In the genomic region with DNA sequence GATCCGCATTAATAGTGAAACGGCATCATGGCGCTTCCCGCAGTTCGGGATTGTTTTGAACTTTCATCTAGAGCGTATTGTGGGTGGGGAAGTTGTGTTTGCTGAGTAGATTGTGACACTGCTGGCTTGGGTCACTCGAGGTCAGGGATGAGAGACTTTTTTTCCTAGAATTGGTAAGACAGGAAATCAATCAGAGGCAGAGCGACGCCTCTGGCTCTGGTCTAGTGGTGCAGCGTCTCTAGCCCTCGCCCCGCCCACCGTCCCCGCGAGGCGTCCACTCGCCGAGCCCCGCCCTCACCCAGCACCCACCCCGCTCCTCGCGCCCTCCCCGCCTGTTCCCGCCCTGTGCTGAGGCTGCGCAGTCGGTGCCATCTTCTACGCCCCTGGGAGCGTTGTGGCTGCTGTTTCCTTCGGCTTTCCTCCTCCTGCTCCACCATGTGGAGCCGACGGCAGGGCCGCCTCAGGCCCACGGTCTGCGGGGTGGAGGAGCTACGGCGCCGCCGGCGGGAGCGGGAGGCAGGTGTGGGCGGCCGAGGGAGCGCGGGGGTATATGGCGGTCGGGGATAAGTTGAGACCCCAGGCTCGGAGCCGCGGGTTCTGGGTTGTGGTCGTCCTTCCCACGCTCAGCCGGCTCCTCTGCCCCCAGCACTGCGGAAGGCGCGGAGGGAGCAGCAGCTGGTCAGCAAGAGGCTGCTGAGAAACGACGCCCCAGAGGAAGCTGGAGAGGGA, we compare ENCODE assay signal across 1 cellular context.
TF ChIP-seq lines count a peak whose summit lies in the region.

A gene (plus strand): TSS at position 359 of the 729 bp plus-strand sequence. CDS start 77 bp downstream, at position 436.

TF ChIP-seq in HepG2, 621 proteins besides CTCF, POLR2A, EP300 and RAD21 (continued from another document and continues in another):
- TF ChIP-seq, protein P1, sequence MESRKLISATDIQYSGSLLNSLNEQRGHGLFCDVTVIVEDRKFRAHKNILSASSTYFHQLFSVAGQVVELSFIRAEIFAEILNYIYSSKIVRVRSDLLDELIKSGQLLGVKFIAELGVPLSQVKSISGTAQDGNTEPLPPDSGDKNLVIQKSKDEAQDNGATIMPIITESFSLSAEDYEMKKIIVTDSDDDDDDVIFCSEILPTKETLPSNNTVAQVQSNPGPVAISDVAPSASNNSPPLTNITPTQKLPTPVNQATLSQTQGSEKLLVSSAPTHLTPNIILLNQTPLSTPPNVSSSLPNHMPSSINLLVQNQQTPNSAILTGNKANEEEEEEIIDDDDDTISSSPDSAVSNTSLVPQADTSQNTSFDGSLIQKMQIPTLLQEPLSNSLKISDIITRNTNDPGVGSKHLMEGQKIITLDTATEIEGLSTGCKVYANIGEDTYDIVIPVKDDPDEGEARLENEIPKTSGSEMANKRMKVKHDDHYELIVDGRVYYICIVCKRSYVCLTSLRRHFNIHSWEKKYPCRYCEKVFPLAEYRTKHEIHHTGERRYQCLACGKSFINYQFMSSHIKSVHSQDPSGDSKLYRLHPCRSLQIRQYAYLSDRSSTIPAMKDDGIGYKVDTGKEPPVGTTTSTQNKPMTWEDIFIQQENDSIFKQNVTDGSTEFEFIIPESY (CRISPR knock-in tag; IDR thresholded peaks at IDR 0.05) = 0 out of 2 replicates have a peak, but pooled peaks have one; percentile 34
- TF ChIP-seq, protein P2, sequence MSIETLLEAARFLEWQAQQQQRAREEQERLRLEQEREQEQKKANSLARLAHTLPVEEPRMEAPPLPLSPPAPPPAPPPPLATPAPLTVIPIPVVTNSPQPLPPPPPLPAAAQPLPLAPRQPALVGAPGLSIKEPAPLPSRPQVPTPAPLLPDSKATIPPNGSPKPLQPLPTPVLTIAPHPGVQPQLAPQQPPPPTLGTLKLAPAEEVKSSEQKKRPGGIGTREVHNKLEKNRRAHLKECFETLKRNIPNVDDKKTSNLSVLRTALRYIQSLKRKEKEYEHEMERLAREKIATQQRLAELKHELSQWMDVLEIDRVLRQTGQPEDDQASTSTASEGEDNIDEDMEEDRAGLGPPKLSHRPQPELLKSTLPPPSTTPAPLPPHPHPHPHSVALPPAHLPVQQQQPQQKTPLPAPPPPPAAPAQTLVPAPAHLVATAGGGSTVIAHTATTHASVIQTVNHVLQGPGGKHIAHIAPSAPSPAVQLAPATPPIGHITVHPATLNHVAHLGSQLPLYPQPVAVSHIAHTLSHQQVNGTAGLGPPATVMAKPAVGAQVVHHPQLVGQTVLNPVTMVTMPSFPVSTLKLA (IDR thresholded peaks at IDR 0.05) = 0 out of 2 replicates have a peak, but pooled peaks have one; percentile 25
- TF ChIP-seq HMGA1 (CRISPR knock-in tag; conservative IDR thresholded peaks at IDR 0.05) (no peak), ZSCAN12 (CRISPR knock-in tag; IDR thresholded peaks at IDR 0.05) (no peak), ZNF557 (CRISPR knock-in tag; IDR thresholded peaks at IDR 0.05) (0 out of 2 replicates have a peak, but pooled peaks have one; percentile 3), HCFC1 (IDR thresholded peaks at IDR 0.05; ENCODE audit: low read depth, low read length) (no peak), ZNF432 (CRISPR knock-in tag; IDR thresholded peaks at IDR 0.05; ENCODE audit: borderline replicate concordance) (no peak), DR1 (CRISPR knock-in tag; IDR thresholded peaks at IDR 0.05) (no peak; the same call in 1 of the 2 replicates), NFIB (CRISPR knock-in tag; IDR thresholded peaks at IDR 0.05; ENCODE audit: borderline replicate concordance) (no peak), RARG (CRISPR knock-in tag; IDR thresholded peaks at IDR 0.05; ENCODE audit: low read depth) (no peak), ZNF883 (CRISPR knock-in tag; IDR thresholded peaks at IDR 0.05; ENCODE audit: not compliant biosample characterization) (peak; percentile 78), ZMYM4 (CRISPR knock-in tag; IDR thresholded peaks at IDR 0.05) (peak; percentile 84), FOSL1 (CRISPR knock-in tag; IDR thresholded peaks at IDR 0.05; ENCODE audit: borderline replicate concordance) (no peak), MAFK (conservative IDR thresholded peaks at IDR 0.05 in 1 of 2, IDR thresholded peaks at IDR 0.05 in 1 of 2; ENCODE audit: low read length in 2 of 2) (peak in 1 of 2 experiments; percentile 12; a peak in 1 of 4 replicates), ZNF546 (CRISPR knock-in tag; conservative IDR thresholded peaks at IDR 0.05) (0 out of 2 replicates have a peak, but pooled peaks have one; percentile 58), CBFB (CRISPR knock-in tag; IDR thresholded peaks at IDR 0.05) (peak; percentile 35; the same call in 1 of the 2 replicates), ZSCAN20 (CRISPR knock-in tag; IDR thresholded peaks at IDR 0.05; ENCODE audit: borderline replicate concordance) (no peak), ATF7 (IDR thresholded peaks at IDR 0.05) (no peak), ATF7 (CRISPR knock-in tag; IDR thresholded peaks at IDR 0.05) (0 out of 2 replicates have a peak, but pooled peaks have one; percentile 36), SIN3B (IDR thresholded peaks at IDR 0.05; ENCODE audit: low read length) (no peak), ZNF33A (CRISPR knock-in tag; IDR thresholded peaks at IDR 0.05; ENCODE audit: borderline replicate concordance) (no peak), POLR2G (IDR thresholded peaks at IDR 0.05; ENCODE audit: low read depth, low read length) (peak; percentile 74), ZBTB42 (CRISPR knock-in tag; IDR thresholded peaks at IDR 0.05) (peak; percentile 65; the same call in 1 of the 2 replicates), BRCA1 (CRISPR knock-in tag; IDR thresholded peaks at IDR 0.05) (no peak), NFRKB (IDR thresholded peaks at IDR 0.05) (peak; percentile 47; the same call in 1 of the 2 replicates), SP4 (CRISPR knock-in tag; IDR thresholded peaks at IDR 0.05) (peak; percentile 28; the same call in 1 of the 2 replicates), MAF1 (CRISPR knock-in tag; IDR thresholded peaks at IDR 0.05; ENCODE audit: borderline replicate concordance) (peak; percentile 70; the same call in 1 of the 2 replicates), ZNF124 (CRISPR knock-in tag; IDR thresholded peaks at IDR 0.05) (0 out of 2 replicates have a peak, but pooled peaks have one; percentile 57), ZFY (CRISPR knock-in tag; IDR thresholded peaks at IDR 0.05) (peak; percentile 58; the same call in 1 of the 2 replicates), RXRB (CRISPR knock-in tag; IDR thresholded peaks at IDR 0.05; ENCODE audit: borderline replicate concordance) (peak; percentile 100), ZKSCAN5 (CRISPR knock-in tag; IDR thresholded peaks at IDR 0.05) (no peak), CCAR2 (optimal IDR thresholded peaks at IDR 0.05; ENCODE audit: low read depth, low read length) (no peak), TEAD3 (CRISPR knock-in tag; optimal IDR thresholded peaks at IDR 0.05; ENCODE audit: borderline replicate concordance) (peak; percentile 39), ZNF232 (CRISPR knock-in tag; IDR thresholded peaks at IDR 0.05; ENCODE audit: borderline replicate concordance) (peak; percentile 19; the same call in 1 of the 2 replicates), ZBTB21 (CRISPR knock-in tag; IDR thresholded peaks at IDR 0.05) (no peak; the same call in 1 of the 2 replicates)
- TF ChIP-seq, protein P3, sequence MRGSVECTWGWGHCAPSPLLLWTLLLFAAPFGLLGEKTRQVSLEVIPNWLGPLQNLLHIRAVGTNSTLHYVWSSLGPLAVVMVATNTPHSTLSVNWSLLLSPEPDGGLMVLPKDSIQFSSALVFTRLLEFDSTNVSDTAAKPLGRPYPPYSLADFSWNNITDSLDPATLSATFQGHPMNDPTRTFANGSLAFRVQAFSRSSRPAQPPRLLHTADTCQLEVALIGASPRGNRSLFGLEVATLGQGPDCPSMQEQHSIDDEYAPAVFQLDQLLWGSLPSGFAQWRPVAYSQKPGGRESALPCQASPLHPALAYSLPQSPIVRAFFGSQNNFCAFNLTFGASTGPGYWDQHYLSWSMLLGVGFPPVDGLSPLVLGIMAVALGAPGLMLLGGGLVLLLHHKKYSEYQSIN (CRISPR knock-in tag; IDR thresholded peaks at IDR 0.05; ENCODE audit: borderline replicate concordance) = no peak
- TF ChIP-seq, protein P4, sequence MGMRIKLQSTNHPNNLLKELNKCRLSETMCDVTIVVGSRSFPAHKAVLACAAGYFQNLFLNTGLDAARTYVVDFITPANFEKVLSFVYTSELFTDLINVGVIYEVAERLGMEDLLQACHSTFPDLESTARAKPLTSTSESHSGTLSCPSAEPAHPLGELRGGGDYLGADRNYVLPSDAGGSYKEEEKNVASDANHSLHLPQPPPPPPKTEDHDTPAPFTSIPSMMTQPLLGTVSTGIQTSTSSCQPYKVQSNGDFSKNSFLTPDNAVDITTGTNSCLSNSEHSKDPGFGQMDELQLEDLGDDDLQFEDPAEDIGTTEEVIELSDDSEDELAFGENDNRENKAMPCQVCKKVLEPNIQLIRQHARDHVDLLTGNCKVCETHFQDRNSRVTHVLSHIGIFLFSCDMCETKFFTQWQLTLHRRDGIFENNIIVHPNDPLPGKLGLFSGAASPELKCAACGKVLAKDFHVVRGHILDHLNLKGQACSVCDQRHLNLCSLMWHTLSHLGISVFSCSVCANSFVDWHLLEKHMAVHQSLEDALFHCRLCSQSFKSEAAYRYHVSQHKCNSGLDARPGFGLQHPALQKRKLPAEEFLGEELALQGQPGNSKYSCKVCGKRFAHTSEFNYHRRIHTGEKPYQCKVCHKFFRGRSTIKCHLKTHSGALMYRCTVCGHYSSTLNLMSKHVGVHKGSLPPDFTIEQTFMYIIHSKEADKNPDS (CRISPR knock-in tag; IDR thresholded peaks at IDR 0.05) = peak; percentile 76; the same call in 1 of the 2 replicates
- TF ChIP-seq, protein P5, sequence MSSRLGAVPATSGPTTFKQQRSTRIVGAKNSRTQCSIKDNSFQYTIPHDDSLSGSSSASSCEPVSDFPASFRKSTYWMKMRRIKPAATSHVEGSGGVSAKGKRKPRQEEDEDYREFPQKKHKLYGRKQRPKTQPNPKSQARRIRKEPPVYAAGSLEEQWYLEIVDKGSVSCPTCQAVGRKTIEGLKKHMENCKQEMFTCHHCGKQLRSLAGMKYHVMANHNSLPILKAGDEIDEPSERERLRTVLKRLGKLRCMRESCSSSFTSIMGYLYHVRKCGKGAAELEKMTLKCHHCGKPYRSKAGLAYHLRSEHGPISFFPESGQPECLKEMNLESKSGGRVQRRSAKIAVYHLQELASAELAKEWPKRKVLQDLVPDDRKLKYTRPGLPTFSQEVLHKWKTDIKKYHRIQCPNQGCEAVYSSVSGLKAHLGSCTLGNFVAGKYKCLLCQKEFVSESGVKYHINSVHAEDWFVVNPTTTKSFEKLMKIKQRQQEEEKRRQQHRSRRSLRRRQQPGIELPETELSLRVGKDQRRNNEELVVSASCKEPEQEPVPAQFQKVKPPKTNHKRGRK (CRISPR knock-in tag; IDR thresholded peaks at IDR 0.05) = no peak
- TF ChIP-seq, protein P6, sequence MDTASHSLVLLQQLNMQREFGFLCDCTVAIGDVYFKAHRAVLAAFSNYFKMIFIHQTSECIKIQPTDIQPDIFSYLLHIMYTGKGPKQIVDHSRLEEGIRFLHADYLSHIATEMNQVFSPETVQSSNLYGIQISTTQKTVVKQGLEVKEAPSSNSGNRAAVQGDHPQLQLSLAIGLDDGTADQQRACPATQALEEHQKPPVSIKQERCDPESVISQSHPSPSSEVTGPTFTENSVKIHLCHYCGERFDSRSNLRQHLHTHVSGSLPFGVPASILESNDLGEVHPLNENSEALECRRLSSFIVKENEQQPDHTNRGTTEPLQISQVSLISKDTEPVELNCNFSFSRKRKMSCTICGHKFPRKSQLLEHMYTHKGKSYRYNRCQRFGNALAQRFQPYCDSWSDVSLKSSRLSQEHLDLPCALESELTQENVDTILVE (CRISPR knock-in tag; IDR thresholded peaks at IDR 0.05) = no peak
- TF ChIP-seq, protein P7, sequence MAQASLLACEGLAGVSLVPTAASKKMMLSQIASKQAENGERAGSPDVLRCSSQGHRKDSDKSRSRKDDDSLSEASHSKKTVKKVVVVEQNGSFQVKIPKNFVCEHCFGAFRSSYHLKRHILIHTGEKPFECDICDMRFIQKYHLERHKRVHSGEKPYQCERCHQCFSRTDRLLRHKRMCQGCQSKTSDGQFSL (CRISPR knock-in tag; IDR thresholded peaks at IDR 0.05) = peak; percentile 27; the same call in 1 of the 2 replicates
- TF ChIP-seq, protein P8, sequence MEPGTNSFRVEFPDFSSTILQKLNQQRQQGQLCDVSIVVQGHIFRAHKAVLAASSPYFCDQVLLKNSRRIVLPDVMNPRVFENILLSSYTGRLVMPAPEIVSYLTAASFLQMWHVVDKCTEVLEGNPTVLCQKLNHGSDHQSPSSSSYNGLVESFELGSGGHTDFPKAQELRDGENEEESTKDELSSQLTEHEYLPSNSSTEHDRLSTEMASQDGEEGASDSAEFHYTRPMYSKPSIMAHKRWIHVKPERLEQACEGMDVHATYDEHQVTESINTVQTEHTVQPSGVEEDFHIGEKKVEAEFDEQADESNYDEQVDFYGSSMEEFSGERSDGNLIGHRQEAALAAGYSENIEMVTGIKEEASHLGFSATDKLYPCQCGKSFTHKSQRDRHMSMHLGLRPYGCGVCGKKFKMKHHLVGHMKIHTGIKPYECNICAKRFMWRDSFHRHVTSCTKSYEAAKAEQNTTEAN (CRISPR knock-in tag; conservative IDR thresholded peaks at IDR 0.05) = peak; percentile 37; the same call in 1 of the 2 replicates
- TF ChIP-seq, protein P9, sequence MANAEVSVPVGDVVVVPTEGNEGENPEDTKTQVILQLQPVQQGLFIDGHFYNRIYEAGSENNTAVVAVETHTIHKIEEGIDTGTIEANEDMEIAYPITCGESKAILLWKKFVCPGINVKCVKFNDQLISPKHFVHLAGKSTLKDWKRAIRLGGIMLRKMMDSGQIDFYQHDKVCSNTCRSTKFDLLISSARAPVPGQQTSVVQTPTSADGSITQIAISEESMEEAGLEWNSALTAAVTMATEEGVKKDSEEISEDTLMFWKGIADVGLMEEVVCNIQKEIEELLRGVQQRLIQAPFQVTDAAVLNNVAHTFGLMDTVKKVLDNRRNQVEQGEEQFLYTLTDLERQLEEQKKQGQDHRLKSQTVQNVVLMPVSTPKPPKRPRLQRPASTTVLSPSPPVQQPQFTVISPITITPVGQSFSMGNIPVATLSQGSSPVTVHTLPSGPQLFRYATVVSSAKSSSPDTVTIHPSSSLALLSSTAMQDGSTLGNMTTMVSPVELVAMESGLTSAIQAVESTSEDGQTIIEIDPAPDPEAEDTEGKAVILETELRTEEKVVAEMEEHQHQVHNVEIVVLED (CRISPR knock-in tag; IDR thresholded peaks at IDR 0.05; ENCODE audit: borderline replicate concordance) = no peak; the same call in 1 of the 2 replicates
- TF ChIP-seq, protein P10, sequence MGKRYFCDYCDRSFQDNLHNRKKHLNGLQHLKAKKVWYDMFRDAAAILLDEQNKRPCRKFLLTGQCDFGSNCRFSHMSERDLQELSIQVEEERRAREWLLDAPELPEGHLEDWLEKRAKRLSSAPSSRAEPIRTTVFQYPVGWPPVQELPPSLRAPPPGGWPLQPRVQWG (CRISPR knock-in tag; IDR thresholded peaks at IDR 0.05; ENCODE audit: borderline replicate concordance, low read depth) = no peak
- TF ChIP-seq, protein P11, sequence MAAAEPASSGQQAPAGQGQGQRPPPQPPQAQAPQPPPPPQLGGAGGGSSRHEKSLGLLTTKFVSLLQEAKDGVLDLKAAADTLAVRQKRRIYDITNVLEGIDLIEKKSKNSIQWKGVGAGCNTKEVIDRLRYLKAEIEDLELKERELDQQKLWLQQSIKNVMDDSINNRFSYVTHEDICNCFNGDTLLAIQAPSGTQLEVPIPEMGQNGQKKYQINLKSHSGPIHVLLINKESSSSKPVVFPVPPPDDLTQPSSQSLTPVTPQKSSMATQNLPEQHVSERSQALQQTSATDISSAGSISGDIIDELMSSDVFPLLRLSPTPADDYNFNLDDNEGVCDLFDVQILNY (CRISPR knock-in tag; conservative IDR thresholded peaks at IDR 0.05) = peak; percentile 70
